ENCODE assay signal across 1 cellular context in the genomic region with DNA sequence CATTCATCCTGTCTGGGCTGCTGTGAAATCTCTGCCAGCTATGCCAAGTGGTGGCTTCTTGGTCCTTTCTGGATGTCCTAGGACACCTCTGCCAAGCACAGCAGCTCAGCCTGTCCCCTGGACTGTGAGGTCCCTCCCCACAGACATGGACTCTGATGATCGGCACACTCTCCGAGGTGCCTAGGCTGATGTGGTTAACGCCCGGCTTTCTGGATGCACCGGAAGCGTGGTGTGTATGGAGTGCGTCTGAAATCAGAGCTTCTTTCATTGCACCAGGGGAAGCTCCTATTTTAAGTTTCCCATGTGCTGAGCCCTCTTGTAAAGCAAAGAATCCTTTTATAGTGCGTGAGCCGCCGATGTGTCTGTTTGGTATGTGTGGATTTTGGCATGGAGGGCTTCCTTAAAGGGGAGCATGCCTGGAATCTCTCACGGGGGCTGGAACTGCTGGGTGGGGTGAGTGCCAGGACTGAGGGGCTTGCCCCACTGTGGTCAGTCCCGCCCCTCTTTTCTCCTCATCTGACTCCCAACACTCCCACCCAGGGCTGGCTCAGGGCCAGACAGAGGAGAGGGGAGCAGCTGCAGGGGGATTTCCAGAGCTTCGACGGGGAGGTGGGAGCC.
TF ChIP-seq lines count a peak whose summit lies in the region.

No MANE protein-coding gene starts in this region.

TF ChIP-seq in WTC11, 78 proteins besides CTCF, POLR2A, EP300 and RAD21 (continued from another document):
- TF ChIP-seq FOXJ3 (CRISPR knock-in tag; IDR thresholded peaks at IDR 0.05; ENCODE audit: borderline replicate concordance): no peak
- no peak for TF ChIP-seq NR2C2 (CRISPR knock-in tag; IDR thresholded peaks at IDR 0.05)
TF ChIP-seq in WTC11: peak in this region for 0.
